ENCODE assay signal across 8 cellular contexts in genomic region chr10:42638053-42638820, GRCh38.
DNase-seq lines count a peak whose midpoint lies in the region; ATAC-seq and TF ChIP-seq lines count a peak whose summit lies in the region.

ZNF33B (minus strand) TSS chr10:42638570; CDS start chr10:42636928, 1,642 bp downstream.

- peak within 1 kb of the TSS; percentile 96 for H3K27ac ChIP-seq in coronary artery

- H3K4me3 ChIP-seq in coronary artery: peak within 1 kb of the TSS; percentile 96

- ATAC-seq in GM19351 (IDR thresholded peaks at IDR 0.05; ENCODE audit: unreplicated experiment) (peak; percentile 88), HG03520 (IDR thresholded peaks at IDR 0.05; ENCODE audit: unreplicated experiment) (peak; percentile 94)

- DNase-seq in C1 segment of cervical spinal cord (lab: John Stamatoyannopoulos, UW): peak; percentile 41 to 99 (median 79)
- peak; percentile 83 for DNase-seq in NCI-H526 treated with DMSO at 0.1 percent for 48 hours (lab: John Stamatoyannopoulos, UW)
- DNase-seq in activated CD4-positive, alpha-beta T cell treated with anti-CD3 and anti-CD28 coated beads for 48 hours: peak; percentile 96
- DNase-seq in coronary artery (ENCODE audit: low spot score): peak; percentile 89
- DNase-seq in left kidney (ENCODE audit: low read depth, low spot score): peak; percentile 98
- peak; percentile 96 for DNase-seq in stimulated activated CD4-positive, alpha-beta T cell treated with anti-CD3 and anti-CD28 coated beads, Interleukin-1b, Interleukin-23, amount 100 ng/mL, for 48 hours

- TF ChIP-seq CTCF in coronary artery (IDR thresholded peaks at IDR 0.05): no peak

Comparison
In these comparisons a context has a peak if more than half of its experiments do, and no peak if none do; other contexts are left out.
1. Peak in every context shown above with its lines: DNase-seq, ATAC-seq, H3K4me3 ChIP-seq and H3K27ac ChIP-seq.